Comparison of ENCODE assay signal across 1 cellular context in the genomic region with DNA sequence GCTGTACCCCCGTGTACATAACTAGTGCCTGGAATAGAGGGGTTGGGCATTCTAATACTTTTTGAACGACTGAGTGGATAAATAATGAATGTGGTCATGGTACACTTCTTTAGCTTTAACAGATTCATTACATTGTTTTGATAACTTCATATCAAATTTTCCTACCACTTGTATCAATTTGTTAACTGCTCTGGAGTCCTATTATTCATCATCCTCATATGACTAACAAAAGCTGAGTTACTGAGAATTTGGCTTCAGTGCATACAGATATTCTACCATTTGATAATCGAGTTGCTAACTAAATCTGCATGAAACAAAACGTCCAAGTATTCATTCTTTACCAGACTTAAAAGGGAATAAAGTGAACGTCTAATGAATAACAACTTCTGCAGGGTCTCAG.
TF ChIP-seq lines count a peak whose summit lies in the region.

No MANE protein-coding gene starts in this region.

TF ChIP-seq in HCT116, 20 proteins besides CTCF, POLR2A, EP300 and RAD21 (continued from another document):
- TF ChIP-seq TCF7L2 (IDR thresholded peaks at IDR 0.05; ENCODE audit: borderline replicate concordance, extremely low read depth, insufficient read depth, insufficient read length) (no peak), SIN3A (IDR thresholded peaks at IDR 0.05; ENCODE audit: low read depth) (no peak), CEBPB (IDR thresholded peaks at IDR 0.05; ENCODE audit: low read depth) (no peak), POLR2AphosphoS5 (IDR thresholded peaks at IDR 0.05; ENCODE audit: low read depth, low read length) (no peak), YY1 (IDR thresholded peaks at IDR 0.05; ENCODE audit: extremely low read depth, insufficient replicate concordance, low read depth, low read length) (no peak), ELF1 (IDR thresholded peaks at IDR 0.05; ENCODE audit: borderline replicate concordance, low read depth) (no peak)
- TF ChIP-seq, protein P1, sequence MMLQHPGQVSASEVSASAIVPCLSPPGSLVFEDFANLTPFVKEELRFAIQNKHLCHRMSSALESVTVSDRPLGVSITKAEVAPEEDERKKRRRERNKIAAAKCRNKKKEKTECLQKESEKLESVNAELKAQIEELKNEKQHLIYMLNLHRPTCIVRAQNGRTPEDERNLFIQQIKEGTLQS (IDR thresholded peaks at IDR 0.05) = no peak
TF ChIP-seq in HCT116: peak in this region for 0.
